ENCODE assay signal across 1 cellular context in genomic region chr18:21604711-21605110, GRCh38.
TF ChIP-seq lines count a peak whose summit lies in the region.

No MANE protein-coding gene starts in this region.

TF ChIP-seq in IMR-90, 13 proteins besides CTCF, POLR2A, EP300 and RAD21:
- TF ChIP-seq USF2 (IDR thresholded peaks at IDR 0.05; ENCODE audit: low read depth, low read length) (no peak), ELK1 (IDR thresholded peaks at IDR 0.05; ENCODE audit: borderline replicate concordance, low read depth, low read length) (no peak), SMC3 (IDR thresholded peaks at IDR 0.05; ENCODE audit: low read depth, low read length) (no peak), FOS (IDR thresholded peaks at IDR 0.05; ENCODE audit: low read depth, low read length) (no peak), CEBPB (IDR thresholded peaks at IDR 0.05; ENCODE audit: low read depth, low read length) (no peak), NFE2L2 (IDR thresholded peaks at IDR 0.05; ENCODE audit: low read depth, low read length) (no peak), RFX5 (IDR thresholded peaks at IDR 0.05; ENCODE audit: low read depth, low read length) (no peak), CHD1 (IDR thresholded peaks at IDR 0.05; ENCODE audit: low read depth, low read length) (no peak)
